Comparison of ENCODE assay signal across 11 cellular contexts in genomic region chr1:59151860-59152259, GRCh38.
A peak's percentile ranks its signal among the peaks of the same experiment; 100 is the strongest.
DNase-seq lines count a peak whose midpoint lies in the region; ATAC-seq and TF ChIP-seq lines count a peak whose summit lies in the region.
"Had no signal": no experiment of that assay in that cellular context is flagged by ENCODE, and none has a peak within 500 bp of the region (broad histone marks: within the 10 kb centered on the region; RNA-seq: fewer than 3 reads in every experiment).

No MANE protein-coding gene starts in this region.

- H3K4me1 ChIP-seq in muscle layer of colon (ENCODE audit: insufficient read depth, low read length), result peaks cover 34% of the 10 kb centered on the region
- H3K4me1 ChIP-seq in upper lobe of right lung, result peaks cover 26% of the 10 kb centered on the region

- H3K27ac Mint-ChIP-seq in activated CD8-positive, alpha-beta memory T cell treated with anti-CD3 and anti-CD28 coated beads, Interleukin-2, amount 10 ng/mL, durations not matched to agents 7 days and 5 days, result peak overlapping the region; percentile 21
- H3K27ac Mint-ChIP-seq: naive B cell had no signal

- no peaks in the 10 kb centered on the region for H3K36me3 Mint-ChIP-seq in activated CD8-positive, alpha-beta memory T cell treated with anti-CD3 and anti-CD28 coated beads, Interleukin-2, amount 10 ng/mL, durations not matched to agents 7 days and 5 days
- H3K36me3 Mint-ChIP-seq: naive B cell had no signal

- H3K36me3 ChIP-seq in muscle layer of colon (ENCODE audit: insufficient read depth, low read length) (no peaks in the 10 kb centered on the region), upper lobe of right lung (no peaks in the 10 kb centered on the region)

- TF ChIP-seq CTCF in upper lobe of right lung (IDR thresholded peaks at IDR 0.05), result no peak

- H3K9me3 ChIP-seq in muscle layer of colon (ENCODE audit: low read length) (no peaks in the 10 kb centered on the region), upper lobe of right lung (no peaks in the 10 kb centered on the region)

- DNase-seq in activated CD8-positive, alpha-beta memory T cell treated with anti-CD3 and anti-CD28 coated beads, Interleukin-2, amount 10 ng/mL, durations not matched to agents 7 days and 5 days, result no peak
- no peak for DNase-seq in activated CD8-positive, alpha-beta memory T cell treated with anti-CD3 and anti-CD28 coated beads, Interleukin-2, amount 50 U/mL, for 48 hours
- peak; percentile 17 for DNase-seq in dermis blood vessel endothelial cell
- no peak for DNase-seq in upper lobe of right lung
- no peak for DNase-seq in activated naive CD4-positive, alpha-beta T cell treated with Interleukin-2 at 50 U/mL for 16 hours
- DNase-seq in NCI-H2081 (lab: John Stamatoyannopoulos, UW), result no peak
- DNase-seq in central memory CD4-positive, alpha-beta T cell, result no peak
- DNase-seq: effector memory CD4-positive, alpha-beta T cell; naive B cell; NCI-H187 treated with DMSO at 0.1 percent for 48 hours had no signal

- CTCF ChIA-PET in activated CD8-positive, alpha-beta memory T cell treated with anti-CD3 and anti-CD28 coated beads, Interleukin-2, amount 10 ng/mL, durations not matched to agents 7 days and 5 days (lab: Charles Lee), result interaction anchor here (1.0 to 1.2 kb wide), 2 partner anchors 547 kb away, joined by 3 read pairs; no protein-coding TSS in a partner anchor

- no peak for ATAC-seq in activated CD8-positive, alpha-beta memory T cell treated with anti-CD3 and anti-CD28 coated beads, Interleukin-2, amount 10 ng/mL, durations not matched to agents 7 days and 5 days
- no peak for ATAC-seq in upper lobe of right lung

- no peak overlapping the region for H3K9ac ChIP-seq in muscle layer of colon (ENCODE audit: low read length)

- no peaks in the 10 kb centered on the region for H3K27me3 ChIP-seq in muscle layer of colon (ENCODE audit: control insufficient read depth in 1 of 2, insufficient read depth in 2 of 2, low read length in 2 of 2)
- no peaks in the 10 kb centered on the region for H3K27me3 ChIP-seq in upper lobe of right lung

- no peaks in the 10 kb centered on the region for H3K9me3 Mint-ChIP-seq in activated CD8-positive, alpha-beta memory T cell treated with anti-CD3 and anti-CD28 coated beads, Interleukin-2, amount 10 ng/mL, durations not matched to agents 7 days and 5 days (ENCODE audit: low read depth)

- no peak overlapping the region for H3K4me3 Mint-ChIP-seq in activated CD8-positive, alpha-beta memory T cell treated with anti-CD3 and anti-CD28 coated beads, Interleukin-2, amount 10 ng/mL, durations not matched to agents 7 days and 5 days
- H3K4me3 Mint-ChIP-seq: naive B cell had no signal

- H3K4me3 ChIP-seq in muscle layer of colon (ENCODE audit: low read depth in 1 of 2, low read length in 2 of 2) (no peak overlapping the region), upper lobe of right lung (no peak overlapping the region)

- no peaks in the 10 kb centered on the region for H3K27me3 Mint-ChIP-seq in activated CD8-positive, alpha-beta memory T cell treated with anti-CD3 and anti-CD28 coated beads, Interleukin-2, amount 10 ng/mL, durations not matched to agents 7 days and 5 days
- H3K27me3 Mint-ChIP-seq: naive B cell had no signal

- H3K4me1 Mint-ChIP-seq in activated CD8-positive, alpha-beta memory T cell treated with anti-CD3 and anti-CD28 coated beads, Interleukin-2, amount 10 ng/mL, durations not matched to agents 7 days and 5 days, result peaks cover 19% of the 10 kb centered on the region

- H3K27ac ChIP-seq in muscle layer of colon (ENCODE audit: low read depth, low read length), result peak overlapping the region; percentile 74
- H3K27ac ChIP-seq in upper lobe of right lung, result peak overlapping the region; percentile 65

- intact Hi-C loops in upper lobe of right lung (cut with DNase I), result no loop called here
